ENCODE assay signal across 14 cellular contexts in genomic region chr18:74990563-74991081, GRCh38.
DNase-seq lines count a peak whose midpoint lies in the region; ATAC-seq and TF ChIP-seq lines count a peak whose summit lies in the region.
"Had no signal": no experiment of that assay in that cellular context is flagged by ENCODE, and none has a peak within 500 bp of the region (broad histone marks: within the 10 kb centered on the region; RNA-seq: fewer than 3 reads in every experiment).

No MANE protein-coding gene starts in this region.

- peaks cover 48% of the 10 kb centered on the region for H3K4me1 Mint-ChIP-seq in activated naive CD4-positive, alpha-beta T cell treated with anti-CD3 and anti-CD28 coated beads, Interleukin-2, amount 50 U/mL, for 24 hours
- H3K4me1 Mint-ChIP-seq in stimulated activated naive B cell treated with anti-CD40 and anti-IgM and Interleukin-4, amounts not matched to agents 10 μg/mL and 1 μg/mL and 100 μg/mL, for 72 hours = peaks cover 13 to 19% of the 10 kb centered on the region in 2 donors

- H3K4me3 ChIP-seq in astrocyte of the cerebellum (ENCODE audit: low read depth, low read length) = no peak overlapping the region
- H3K4me3 ChIP-seq: esophagus muscularis mucosa, SJSA1, skin epidermis had no signal

- DNase-seq in activated naive CD4-positive, alpha-beta T cell treated with anti-CD3 and anti-CD28 coated beads, Interleukin-2, amount 50 U/mL, for 16 hours = no peak
- peak; percentile 77 to 93 for DNase-seq in NCI-H524 (lab: John Stamatoyannopoulos, UW)
- DNase-seq in astrocyte of the cerebellum (ENCODE audit: low read depth) = peak; percentile 18
- DNase-seq in stimulated activated naive B cell treated with anti-CD40 and anti-IgM and Interleukin-4, amounts not matched to agents 10 μg/mL and 1 μg/mL and 100 μg/mL, for 72 hours = no peak
- no peak for DNase-seq in sciatic nerve (ENCODE audit: low spot score)
- DNase-seq: BE2C, HFFc6, mammary epithelial cell had no signal

- in situ Hi-C loops in astrocyte of the cerebellum (cut with HindIII; ENCODE audit: low sequenced_read_pairs) = no loop called here

- H3K4me3 Mint-ChIP-seq in activated naive CD4-positive, alpha-beta T cell treated with anti-CD3 and anti-CD28 coated beads, Interleukin-2, amount 50 U/mL, for 24 hours = peak overlapping the region; percentile 23
- no peak overlapping the region for H3K4me3 Mint-ChIP-seq in stimulated activated naive B cell treated with anti-CD40 and anti-IgM and Interleukin-4, amounts not matched to agents 10 μg/mL and 1 μg/mL and 100 μg/mL, for 72 hours
- H3K4me3 Mint-ChIP-seq: HFFc6 had no signal

- no peaks in the 10 kb centered on the region for H3K27me3 Mint-ChIP-seq in activated naive CD4-positive, alpha-beta T cell treated with anti-CD3 and anti-CD28 coated beads, Interleukin-2, amount 50 U/mL, for 24 hours
- H3K27me3 Mint-ChIP-seq in stimulated activated naive B cell treated with anti-CD40 and anti-IgM and Interleukin-4, amounts not matched to agents 10 μg/mL and 1 μg/mL and 100 μg/mL, for 72 hours = no peaks in the 10 kb centered on the region

- peaks cover 10% of the 10 kb centered on the region for H3K36me3 Mint-ChIP-seq in activated naive CD4-positive, alpha-beta T cell treated with anti-CD3 and anti-CD28 coated beads, Interleukin-2, amount 50 U/mL, for 24 hours
- peaks cover 6 to 8% of the 10 kb centered on the region in 2 donors for H3K36me3 Mint-ChIP-seq in stimulated activated naive B cell treated with anti-CD40 and anti-IgM and Interleukin-4, amounts not matched to agents 10 μg/mL and 1 μg/mL and 100 μg/mL, for 72 hours

- peak; percentile 61 to 70 for ATAC-seq in stimulated activated naive B cell treated with anti-CD40 and anti-IgM and Interleukin-4, amounts not matched to agents 10 μg/mL and 1 μg/mL and 100 μg/mL, for 72 hours (replicated peaks)
- ATAC-seq in GM21576 (IDR thresholded peaks at IDR 0.05; ENCODE audit: unreplicated experiment) (no peak), HG03520 (IDR thresholded peaks at IDR 0.05; ENCODE audit: unreplicated experiment) (no peak), sciatic nerve (no peak)

- no peak for TF ChIP-seq CTCF in astrocyte of the cerebellum (IDR thresholded peaks at IDR 0.05; ENCODE audit: low read depth, low read length, missing control alignments)

- H3K27ac Mint-ChIP-seq in activated naive CD4-positive, alpha-beta T cell treated with anti-CD3 and anti-CD28 coated beads, Interleukin-2, amount 50 U/mL, for 24 hours = no peak overlapping the region
- no peak overlapping the region for H3K27ac Mint-ChIP-seq in stimulated activated naive B cell treated with anti-CD40 and anti-IgM and Interleukin-4, amounts not matched to agents 10 μg/mL and 1 μg/mL and 100 μg/mL, for 72 hours
- H3K27ac Mint-ChIP-seq: HFFc6 had no signal

- intact Hi-C loops in sciatic nerve (cut with DNase I) = no loop called here

- no peaks in the 10 kb centered on the region for H3K9me3 Mint-ChIP-seq in activated naive CD4-positive, alpha-beta T cell treated with anti-CD3 and anti-CD28 coated beads, Interleukin-2, amount 50 U/mL, for 24 hours
- H3K9me3 Mint-ChIP-seq in stimulated activated naive B cell treated with anti-CD40 and anti-IgM and Interleukin-4, amounts not matched to agents 10 μg/mL and 1 μg/mL and 100 μg/mL, for 72 hours = no peaks in the 10 kb centered on the region
- H3K9me3 Mint-ChIP-seq: HFFc6 had no signal

Comparison
In these comparisons a context has a peak if more than half of its experiments do, and no peak if none do; other contexts are left out.
1. DNase-seq: peak in NCI-H524 (2 of 2) and astrocyte of the cerebellum (single experiment); none in activated naive CD4-positive, alpha-beta T cell treated with anti-CD3 and anti-CD28 coated beads, Interleukin-2, amount 50 U/mL, for 16 hours (single experiment), stimulated activated naive B cell treated with anti-CD40 and anti-IgM and Interleukin-4, amounts not matched to agents 10 μg/mL and 1 μg/mL and 100 μg/mL, for 72 hours (single experiment) and sciatic nerve (single experiment).
2. ATAC-seq: peak in stimulated activated naive B cell treated with anti-CD40 and anti-IgM and Interleukin-4, amounts not matched to agents 10 μg/mL and 1 μg/mL and 100 μg/mL, for 72 hours (2 of 2); none in GM21576 (single experiment), HG03520 (single experiment) and sciatic nerve (single experiment).